In the genomic region with DNA sequence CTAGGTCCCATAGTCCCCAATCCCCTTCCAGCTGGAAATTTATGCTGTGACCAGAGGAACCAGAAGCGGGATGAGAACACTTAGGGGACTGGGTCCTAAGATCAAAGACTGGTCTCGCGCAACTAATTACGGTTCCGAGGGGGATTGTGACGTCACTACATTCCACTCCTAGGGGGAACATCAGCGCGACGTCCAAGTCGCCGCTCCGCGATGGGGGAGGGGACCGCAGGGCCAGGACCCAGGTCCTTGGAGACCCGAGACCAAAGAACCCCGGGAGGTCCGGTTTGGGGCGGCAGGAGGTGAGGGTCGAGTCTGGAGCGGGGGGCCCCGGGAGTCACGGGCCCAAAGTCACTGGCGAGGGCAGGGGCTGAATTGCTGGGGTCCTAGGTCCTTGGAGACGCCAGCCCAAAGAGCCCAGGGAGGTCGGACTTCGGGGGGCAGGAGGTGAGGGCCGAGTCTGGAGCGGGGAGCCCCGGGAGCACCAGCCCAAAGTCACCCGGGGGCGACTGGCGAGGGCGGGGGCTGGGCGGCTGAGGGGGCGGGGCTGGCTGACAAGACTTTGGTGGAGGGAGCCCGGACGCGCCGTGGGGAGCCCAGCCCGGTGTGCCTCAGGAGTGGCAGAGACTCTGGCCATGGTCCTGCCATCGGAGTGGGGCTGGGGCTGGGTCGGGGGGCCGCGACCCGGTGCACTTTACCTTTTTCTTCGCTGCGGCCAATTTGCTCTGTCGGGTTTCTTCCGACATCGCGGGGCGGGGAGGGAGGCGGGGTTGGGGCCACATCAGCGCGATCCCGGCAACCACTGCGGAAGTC, we compare ENCODE assay signal across 1 cellular context.
TF ChIP-seq lines count a peak whose summit lies in the region.

A gene with protein sequence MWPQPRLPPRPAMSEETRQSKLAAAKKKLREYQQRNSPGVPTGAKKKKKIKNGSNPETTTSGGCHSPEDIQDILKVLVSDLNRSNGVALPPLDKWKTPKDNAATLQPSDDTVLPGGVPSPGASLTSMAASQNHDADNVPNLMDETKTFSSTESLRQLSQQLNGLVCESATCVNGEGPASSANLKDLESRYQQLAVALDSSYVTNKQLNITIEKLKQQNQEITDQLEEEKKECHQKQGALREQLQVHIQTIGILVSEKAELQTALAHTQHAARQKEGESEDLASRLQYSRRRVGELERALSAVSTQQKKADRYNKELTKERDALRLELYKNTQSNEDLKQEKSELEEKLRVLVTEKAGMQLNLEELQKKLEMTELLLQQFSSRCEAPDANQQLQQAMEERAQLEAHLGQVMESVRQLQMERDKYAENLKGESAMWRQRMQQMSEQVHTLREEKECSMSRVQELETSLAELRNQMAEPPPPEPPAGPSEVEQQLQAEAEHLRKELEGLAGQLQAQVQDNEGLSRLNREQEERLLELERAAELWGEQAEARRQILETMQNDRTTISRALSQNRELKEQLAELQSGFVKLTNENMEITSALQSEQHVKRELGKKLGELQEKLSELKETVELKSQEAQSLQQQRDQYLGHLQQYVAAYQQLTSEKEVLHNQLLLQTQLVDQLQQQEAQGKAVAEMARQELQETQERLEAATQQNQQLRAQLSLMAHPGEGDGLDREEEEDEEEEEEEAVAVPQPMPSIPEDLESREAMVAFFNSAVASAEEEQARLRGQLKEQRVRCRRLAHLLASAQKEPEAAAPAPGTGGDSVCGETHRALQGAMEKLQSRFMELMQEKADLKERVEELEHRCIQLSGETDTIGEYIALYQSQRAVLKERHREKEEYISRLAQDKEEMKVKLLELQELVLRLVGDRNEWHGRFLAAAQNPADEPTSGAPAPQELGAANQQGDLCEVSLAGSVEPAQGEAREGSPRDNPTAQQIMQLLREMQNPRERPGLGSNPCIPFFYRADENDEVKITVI (minus strand): TSS at position 810 of the 810 bp plus-strand sequence. CDS start 31 bp downstream, at position 779.

TF ChIP-seq in HEK293, 187 proteins besides CTCF, POLR2A, EP300 and RAD21 (continued from another document and continues in another):
- TF ChIP-seq, protein P1, sequence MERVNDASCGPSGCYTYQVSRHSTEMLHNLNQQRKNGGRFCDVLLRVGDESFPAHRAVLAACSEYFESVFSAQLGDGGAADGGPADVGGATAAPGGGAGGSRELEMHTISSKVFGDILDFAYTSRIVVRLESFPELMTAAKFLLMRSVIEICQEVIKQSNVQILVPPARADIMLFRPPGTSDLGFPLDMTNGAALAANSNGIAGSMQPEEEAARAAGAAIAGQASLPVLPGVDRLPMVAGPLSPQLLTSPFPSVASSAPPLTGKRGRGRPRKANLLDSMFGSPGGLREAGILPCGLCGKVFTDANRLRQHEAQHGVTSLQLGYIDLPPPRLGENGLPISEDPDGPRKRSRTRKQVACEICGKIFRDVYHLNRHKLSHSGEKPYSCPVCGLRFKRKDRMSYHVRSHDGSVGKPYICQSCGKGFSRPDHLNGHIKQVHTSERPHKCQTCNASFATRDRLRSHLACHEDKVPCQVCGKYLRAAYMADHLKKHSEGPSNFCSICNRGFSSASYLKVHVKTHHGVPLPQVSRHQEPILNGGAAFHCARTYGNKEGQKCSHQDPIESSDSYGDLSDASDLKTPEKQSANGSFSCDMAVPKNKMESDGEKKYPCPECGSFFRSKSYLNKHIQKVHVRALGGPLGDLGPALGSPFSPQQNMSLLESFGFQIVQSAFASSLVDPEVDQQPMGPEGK (tag by site-specific recombination; IDR thresholded peaks at IDR 0.05), result peak; percentile 36; the same call in 1 of the 2 replicates
- TF ChIP-seq ZNF514 (tag by site-specific recombination; IDR thresholded peaks at IDR 0.05) (no peak), GFI1B (tag by site-specific recombination; IDR thresholded peaks at IDR 0.05) (no peak), ZBTB21 (tag by site-specific recombination; IDR thresholded peaks at IDR 0.05) (peak; percentile 61), MEIS1 (CRISPR knock-in tag; IDR thresholded peaks at IDR 0.05; ENCODE audit: borderline replicate concordance) (no peak), ZNF830 (tag by site-specific recombination; IDR thresholded peaks at IDR 0.05; ENCODE audit: low read depth) (no peak), ZFP69B (tag by site-specific recombination; IDR thresholded peaks at IDR 0.05) (no peak), ZNF37A (tag by site-specific recombination; IDR thresholded peaks at IDR 0.05) (no peak), GLIS2 (tag by site-specific recombination; IDR thresholded peaks at IDR 0.05) (peak; percentile 77), ZNF658 (tag by site-specific recombination; IDR thresholded peaks at IDR 0.05) (no peak), ZNF530 (tag by site-specific recombination; IDR thresholded peaks at IDR 0.05; ENCODE audit: low read depth) (no peak), ZFP3 (tag by site-specific recombination; IDR thresholded peaks at IDR 0.05; ENCODE audit: low read depth) (no peak), SCRT2 (tag by site-specific recombination; IDR thresholded peaks at IDR 0.05) (no peak), ZNF624 (tag by site-specific recombination; IDR thresholded peaks at IDR 0.05) (no peak), ZNF350 (tag by site-specific recombination; IDR thresholded peaks at IDR 0.05) (no peak), ZNF239 (tag by site-specific recombination; IDR thresholded peaks at IDR 0.05) (no peak), KLF10 (tag by site-specific recombination; IDR thresholded peaks at IDR 0.05) (no peak), ZNF548 (tag by site-specific recombination; IDR thresholded peaks at IDR 0.05) (no peak), ZNF561 (tag by site-specific recombination; IDR thresholded peaks at IDR 0.05; ENCODE audit: borderline replicate concordance) (no peak), ZNF677 (tag by site-specific recombination; IDR thresholded peaks at IDR 0.05) (no peak), ZNF404 (tag by site-specific recombination; IDR thresholded peaks at IDR 0.05) (no peak), ZNF426 (tag by site-specific recombination; IDR thresholded peaks at IDR 0.05) (no peak), TRIM28 (IDR thresholded peaks at IDR 0.05; ENCODE audit: borderline replicate concordance, low read length) (no peak), ZBTB8A (tag by site-specific recombination; IDR thresholded peaks at IDR 0.05) (no peak)
- TF ChIP-seq, protein P2, sequence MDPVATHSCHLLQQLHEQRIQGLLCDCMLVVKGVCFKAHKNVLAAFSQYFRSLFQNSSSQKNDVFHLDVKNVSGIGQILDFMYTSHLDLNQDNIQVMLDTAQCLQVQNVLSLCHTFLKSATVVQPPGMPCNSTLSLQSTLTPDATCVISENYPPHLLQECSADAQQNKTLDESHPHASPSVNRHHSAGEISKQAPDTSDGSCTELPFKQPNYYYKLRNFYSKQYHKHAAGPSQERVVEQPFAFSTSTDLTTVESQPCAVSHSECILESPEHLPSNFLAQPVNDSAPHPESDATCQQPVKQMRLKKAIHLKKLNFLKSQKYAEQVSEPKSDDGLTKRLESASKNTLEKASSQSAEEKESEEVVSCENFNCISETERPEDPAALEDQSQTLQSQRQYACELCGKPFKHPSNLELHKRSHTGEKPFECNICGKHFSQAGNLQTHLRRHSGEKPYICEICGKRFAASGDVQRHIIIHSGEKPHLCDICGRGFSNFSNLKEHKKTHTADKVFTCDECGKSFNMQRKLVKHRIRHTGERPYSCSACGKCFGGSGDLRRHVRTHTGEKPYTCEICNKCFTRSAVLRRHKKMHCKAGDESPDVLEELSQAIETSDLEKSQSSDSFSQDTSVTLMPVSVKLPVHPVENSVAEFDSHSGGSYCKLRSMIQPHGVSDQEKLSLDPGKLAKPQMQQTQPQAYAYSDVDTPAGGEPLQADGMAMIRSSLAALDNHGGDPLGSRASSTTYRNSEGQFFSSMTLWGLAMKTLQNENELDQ (tag by site-specific recombination; IDR thresholded peaks at IDR 0.05; ENCODE audit: low read depth), result no peak
- TF ChIP-seq, protein P3, sequence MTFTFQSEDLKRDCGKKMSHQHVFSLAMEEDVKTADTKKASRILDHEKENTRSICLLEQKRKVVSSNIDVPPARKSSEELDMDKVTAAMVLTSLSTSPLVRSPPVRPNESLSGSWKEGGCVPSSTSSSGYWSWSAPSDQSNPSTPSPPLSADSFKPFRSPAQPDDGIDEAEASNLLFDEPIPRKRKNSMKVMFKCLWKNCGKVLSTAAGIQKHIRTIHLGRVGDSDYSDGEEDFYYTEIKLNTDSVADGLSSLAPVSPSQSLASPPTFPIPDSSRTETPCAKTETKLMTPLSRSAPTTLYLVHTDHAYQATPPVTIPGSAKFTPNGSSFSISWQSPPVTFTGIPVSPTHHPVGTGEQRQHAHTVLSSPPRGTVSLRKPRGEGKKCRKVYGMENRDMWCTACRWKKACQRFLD (tag by site-specific recombination; IDR thresholded peaks at IDR 0.05), result no peak
- TF ChIP-seq, protein P4, sequence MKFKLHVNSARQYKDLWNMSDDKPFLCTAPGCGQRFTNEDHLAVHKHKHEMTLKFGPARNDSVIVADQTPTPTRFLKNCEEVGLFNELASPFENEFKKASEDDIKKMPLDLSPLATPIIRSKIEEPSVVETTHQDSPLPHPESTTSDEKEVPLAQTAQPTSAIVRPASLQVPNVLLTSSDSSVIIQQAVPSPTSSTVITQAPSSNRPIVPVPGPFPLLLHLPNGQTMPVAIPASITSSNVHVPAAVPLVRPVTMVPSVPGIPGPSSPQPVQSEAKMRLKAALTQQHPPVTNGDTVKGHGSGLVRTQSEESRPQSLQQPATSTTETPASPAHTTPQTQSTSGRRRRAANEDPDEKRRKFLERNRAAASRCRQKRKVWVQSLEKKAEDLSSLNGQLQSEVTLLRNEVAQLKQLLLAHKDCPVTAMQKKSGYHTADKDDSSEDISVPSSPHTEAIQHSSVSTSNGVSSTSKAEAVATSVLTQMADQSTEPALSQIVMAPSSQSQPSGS (tag by site-specific recombination; IDR thresholded peaks at IDR 0.05; ENCODE audit: low read depth), result peak; percentile 93
- TF ChIP-seq, protein P5, sequence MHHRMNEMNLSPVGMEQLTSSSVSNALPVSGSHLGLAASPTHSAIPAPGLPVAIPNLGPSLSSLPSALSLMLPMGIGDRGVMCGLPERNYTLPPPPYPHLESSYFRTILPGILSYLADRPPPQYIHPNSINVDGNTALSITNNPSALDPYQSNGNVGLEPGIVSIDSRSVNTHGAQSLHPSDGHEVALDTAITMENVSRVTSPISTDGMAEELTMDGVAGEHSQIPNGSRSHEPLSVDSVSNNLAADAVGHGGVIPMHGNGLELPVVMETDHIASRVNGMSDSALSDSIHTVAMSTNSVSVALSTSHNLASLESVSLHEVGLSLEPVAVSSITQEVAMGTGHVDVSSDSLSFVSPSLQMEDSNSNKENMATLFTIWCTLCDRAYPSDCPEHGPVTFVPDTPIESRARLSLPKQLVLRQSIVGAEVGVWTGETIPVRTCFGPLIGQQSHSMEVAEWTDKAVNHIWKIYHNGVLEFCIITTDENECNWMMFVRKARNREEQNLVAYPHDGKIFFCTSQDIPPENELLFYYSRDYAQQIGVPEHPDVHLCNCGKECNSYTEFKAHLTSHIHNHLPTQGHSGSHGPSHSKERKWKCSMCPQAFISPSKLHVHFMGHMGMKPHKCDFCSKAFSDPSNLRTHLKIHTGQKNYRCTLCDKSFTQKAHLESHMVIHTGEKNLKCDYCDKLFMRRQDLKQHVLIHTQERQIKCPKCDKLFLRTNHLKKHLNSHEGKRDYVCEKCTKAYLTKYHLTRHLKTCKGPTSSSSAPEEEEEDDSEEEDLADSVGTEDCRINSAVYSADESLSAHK (tag by site-specific recombination; IDR thresholded peaks at IDR 0.05), result no peak
- TF ChIP-seq, protein P6, sequence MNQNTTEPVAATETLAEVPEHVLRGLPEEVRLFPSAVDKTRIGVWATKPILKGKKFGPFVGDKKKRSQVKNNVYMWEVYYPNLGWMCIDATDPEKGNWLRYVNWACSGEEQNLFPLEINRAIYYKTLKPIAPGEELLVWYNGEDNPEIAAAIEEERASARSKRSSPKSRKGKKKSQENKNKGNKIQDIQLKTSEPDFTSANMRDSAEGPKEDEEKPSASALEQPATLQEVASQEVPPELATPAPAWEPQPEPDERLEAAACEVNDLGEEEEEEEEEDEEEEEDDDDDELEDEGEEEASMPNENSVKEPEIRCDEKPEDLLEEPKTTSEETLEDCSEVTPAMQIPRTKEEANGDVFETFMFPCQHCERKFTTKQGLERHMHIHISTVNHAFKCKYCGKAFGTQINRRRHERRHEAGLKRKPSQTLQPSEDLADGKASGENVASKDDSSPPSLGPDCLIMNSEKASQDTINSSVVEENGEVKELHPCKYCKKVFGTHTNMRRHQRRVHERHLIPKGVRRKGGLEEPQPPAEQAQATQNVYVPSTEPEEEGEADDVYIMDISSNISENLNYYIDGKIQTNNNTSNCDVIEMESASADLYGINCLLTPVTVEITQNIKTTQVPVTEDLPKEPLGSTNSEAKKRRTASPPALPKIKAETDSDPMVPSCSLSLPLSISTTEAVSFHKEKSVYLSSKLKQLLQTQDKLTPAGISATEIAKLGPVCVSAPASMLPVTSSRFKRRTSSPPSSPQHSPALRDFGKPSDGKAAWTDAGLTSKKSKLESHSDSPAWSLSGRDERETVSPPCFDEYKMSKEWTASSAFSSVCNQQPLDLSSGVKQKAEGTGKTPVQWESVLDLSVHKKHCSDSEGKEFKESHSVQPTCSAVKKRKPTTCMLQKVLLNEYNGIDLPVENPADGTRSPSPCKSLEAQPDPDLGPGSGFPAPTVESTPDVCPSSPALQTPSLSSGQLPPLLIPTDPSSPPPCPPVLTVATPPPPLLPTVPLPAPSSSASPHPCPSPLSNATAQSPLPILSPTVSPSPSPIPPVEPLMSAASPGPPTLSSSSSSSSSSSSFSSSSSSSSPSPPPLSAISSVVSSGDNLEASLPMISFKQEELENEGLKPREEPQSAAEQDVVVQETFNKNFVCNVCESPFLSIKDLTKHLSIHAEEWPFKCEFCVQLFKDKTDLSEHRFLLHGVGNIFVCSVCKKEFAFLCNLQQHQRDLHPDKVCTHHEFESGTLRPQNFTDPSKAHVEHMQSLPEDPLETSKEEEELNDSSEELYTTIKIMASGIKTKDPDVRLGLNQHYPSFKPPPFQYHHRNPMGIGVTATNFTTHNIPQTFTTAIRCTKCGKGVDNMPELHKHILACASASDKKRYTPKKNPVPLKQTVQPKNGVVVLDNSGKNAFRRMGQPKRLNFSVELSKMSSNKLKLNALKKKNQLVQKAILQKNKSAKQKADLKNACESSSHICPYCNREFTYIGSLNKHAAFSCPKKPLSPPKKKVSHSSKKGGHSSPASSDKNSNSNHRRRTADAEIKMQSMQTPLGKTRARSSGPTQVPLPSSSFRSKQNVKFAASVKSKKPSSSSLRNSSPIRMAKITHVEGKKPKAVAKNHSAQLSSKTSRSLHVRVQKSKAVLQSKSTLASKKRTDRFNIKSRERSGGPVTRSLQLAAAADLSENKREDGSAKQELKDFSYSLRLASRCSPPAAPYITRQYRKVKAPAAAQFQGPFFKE (tag by site-specific recombination; IDR thresholded peaks at IDR 0.05; ENCODE audit: borderline replicate concordance), result no peak
- TF ChIP-seq, protein P7, sequence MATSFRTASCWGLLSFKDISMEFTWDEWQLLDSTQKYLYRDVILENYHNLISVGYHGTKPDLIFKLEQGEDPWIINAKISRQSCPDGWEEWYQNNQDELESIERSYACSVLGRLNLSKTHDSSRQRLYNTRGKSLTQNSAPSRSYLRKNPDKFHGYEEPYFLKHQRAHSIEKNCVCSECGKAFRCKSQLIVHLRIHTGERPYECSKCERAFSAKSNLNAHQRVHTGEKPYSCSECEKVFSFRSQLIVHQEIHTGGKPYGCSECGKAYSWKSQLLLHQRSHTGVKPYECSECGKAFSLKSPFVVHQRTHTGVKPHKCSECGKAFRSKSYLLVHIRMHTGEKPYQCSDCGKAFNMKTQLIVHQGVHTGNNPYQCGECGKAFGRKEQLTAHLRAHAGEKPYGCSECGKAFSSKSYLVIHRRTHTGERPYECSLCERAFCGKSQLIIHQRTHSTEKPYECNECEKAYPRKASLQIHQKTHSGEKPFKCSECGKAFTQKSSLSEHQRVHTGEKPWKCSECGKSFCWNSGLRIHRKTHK (tag by site-specific recombination; IDR thresholded peaks at IDR 0.05), result no peak
